In the genomic region with DNA sequence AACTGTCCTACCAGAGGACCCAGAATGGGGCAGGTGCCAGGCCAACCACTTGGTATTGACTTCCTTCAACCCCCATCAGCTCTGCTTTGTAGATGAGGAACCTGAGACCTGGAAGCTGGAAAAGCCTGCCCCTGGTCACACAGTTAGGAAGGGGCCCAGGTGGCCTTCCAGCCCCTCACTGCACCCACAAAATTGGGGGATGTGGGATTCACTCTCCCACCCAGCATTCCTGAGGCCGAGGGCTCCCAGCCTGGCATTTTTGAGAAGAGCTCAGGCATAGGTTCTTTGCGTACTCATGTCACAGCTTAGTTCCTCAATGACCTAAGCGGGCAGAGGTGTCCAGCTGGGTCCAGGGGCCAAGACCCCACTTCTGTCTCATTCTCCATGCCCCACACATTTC, we compare ENCODE assay signal across 21 cellular contexts. TPM values are rescaled to one million over a fixed set of nuclear protein-coding genes. Genes with fewer than 3 reads are reported as not detected.
"Had no signal": no experiment of that assay in that cellular context is flagged by ENCODE, and none has a peak within 500 bp of the region (broad histone marks: within the 10 kb centered on the region; RNA-seq: fewer than 3 reads in every experiment).

No MANE protein-coding gene starts in this region.

- H3K4me3 ChIP-seq: SJSA1, SK-N-MC had no signal

- DNase-seq: KBM-7, MV-4-11, NCI-H1048, NCI-H1105, NCI-H1417, NCI-H1436 treated with DMSO at 0.1 percent for 48 hours, NCI-H1694, NCI-H187 treated with DMSO at 0.1 percent for 48 hours, NCI-H2029 treated with DMSO at 0.1 percent for 48 hours, NCI-H2227 treated with DMSO at 0.1 percent for 48 hours, NCI-H524 treated with DMSO at 0.1 percent for 48 hours, NCI-H69, NCI-H774, Right ventricle myocardium superior, RPMI8226, SIG-M5 had no signal

- H3K4me1 ChIP-seq: SJSA1 had no signal

- H3K27ac ChIP-seq: HL-60, SJSA1, SK-N-MC had no signal

- H3K27me3 ChIP-seq: SJSA1 had no signal

- H3K36me3 ChIP-seq: SJSA1 had no signal

RNA-seq across cellular contexts. Expression of a gene that starts 46.1 kb away (rescaled TPM):
- total RNA-seq: MCF 10A, NCI-H460, SJSA1 had no signal
